2 cellular contexts compared by ENCODE assay signal in the genomic region with DNA sequence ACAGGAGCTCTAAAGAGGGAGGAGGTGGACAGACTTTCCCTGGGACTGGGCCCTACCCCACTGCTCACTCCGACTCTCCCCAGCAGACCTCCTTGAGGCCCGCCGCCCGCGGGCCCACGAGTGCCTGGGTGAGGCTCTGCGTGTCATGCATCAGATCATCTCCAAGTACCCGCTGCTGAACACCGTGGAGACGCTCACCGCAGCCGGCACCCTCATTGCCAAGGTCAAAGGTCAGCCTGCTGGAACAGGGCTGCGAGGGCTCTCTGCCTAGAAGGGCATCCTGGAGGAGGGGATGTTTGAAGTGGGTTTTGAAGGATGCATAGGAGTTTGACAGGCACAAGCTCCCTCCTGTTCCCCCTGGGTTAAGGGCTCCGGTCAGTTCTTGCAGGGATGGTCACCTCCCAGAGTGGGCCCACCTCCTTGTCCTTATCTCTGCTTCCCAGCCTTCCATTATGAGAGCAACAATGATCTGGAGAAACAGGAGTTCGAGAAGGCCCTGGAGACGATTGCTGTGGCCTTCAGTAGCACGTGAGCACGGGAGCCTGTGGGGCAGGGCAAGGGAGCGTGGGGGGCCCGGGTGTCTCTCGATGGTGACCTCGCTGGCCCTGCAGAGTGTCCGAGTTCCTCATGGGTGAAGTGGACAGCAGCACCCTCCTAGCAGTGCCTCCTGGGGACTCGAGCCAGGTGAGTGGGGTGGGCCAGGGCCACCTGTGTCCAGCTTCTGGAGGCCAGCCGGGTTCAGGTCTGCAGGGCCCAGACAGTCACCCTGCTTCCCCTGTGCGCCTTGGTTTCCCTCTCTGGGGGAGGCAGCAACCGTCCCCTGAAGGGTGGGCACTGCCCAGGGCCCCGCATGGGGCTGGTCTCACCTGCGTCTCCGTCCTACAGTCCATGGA.
TF ChIP-seq lines count a peak whose summit lies in the region.

No MANE protein-coding gene starts in this region.

TF ChIP-seq in SK-N-SH treated with all-trans-retinoic acid at 6 μM for 48 hours, 23 proteins besides CTCF, POLR2A, EP300 and RAD21:
- TF ChIP-seq ZFP3 (CRISPR knock-in tag; IDR thresholded peaks at IDR 0.05) = peak; percentile 99
- TF ChIP-seq ESRRG (CRISPR knock-in tag; IDR thresholded peaks at IDR 0.05) = no peak

TF ChIP-seq in K562, 482 proteins besides CTCF, POLR2A, EP300 and RAD21 (continues in another document):
- TF ChIP-seq, protein P1, sequence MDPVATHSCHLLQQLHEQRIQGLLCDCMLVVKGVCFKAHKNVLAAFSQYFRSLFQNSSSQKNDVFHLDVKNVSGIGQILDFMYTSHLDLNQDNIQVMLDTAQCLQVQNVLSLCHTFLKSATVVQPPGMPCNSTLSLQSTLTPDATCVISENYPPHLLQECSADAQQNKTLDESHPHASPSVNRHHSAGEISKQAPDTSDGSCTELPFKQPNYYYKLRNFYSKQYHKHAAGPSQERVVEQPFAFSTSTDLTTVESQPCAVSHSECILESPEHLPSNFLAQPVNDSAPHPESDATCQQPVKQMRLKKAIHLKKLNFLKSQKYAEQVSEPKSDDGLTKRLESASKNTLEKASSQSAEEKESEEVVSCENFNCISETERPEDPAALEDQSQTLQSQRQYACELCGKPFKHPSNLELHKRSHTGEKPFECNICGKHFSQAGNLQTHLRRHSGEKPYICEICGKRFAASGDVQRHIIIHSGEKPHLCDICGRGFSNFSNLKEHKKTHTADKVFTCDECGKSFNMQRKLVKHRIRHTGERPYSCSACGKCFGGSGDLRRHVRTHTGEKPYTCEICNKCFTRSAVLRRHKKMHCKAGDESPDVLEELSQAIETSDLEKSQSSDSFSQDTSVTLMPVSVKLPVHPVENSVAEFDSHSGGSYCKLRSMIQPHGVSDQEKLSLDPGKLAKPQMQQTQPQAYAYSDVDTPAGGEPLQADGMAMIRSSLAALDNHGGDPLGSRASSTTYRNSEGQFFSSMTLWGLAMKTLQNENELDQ (CRISPR knock-in tag; IDR thresholded peaks at IDR 0.05; ENCODE audit: borderline replicate concordance) = no peak
- TF ChIP-seq KLF1 (tag; IDR thresholded peaks at IDR 0.05) = no peak
- TF ChIP-seq SRSF9 (IDR thresholded peaks at IDR 0.05; ENCODE audit: borderline replicate concordance, low read depth, low read length) = no peak
- no peak for TF ChIP-seq MCM5 (IDR thresholded peaks at IDR 0.05; ENCODE audit: low read depth)
- TF ChIP-seq KDM5B (IDR thresholded peaks at IDR 0.05; ENCODE audit: insufficient replicate concordance, low read depth, low read length) = no peak
- no peak for TF ChIP-seq RB1 (IDR thresholded peaks at IDR 0.05; ENCODE audit: low read depth)
- no peak for TF ChIP-seq ZNF174 (CRISPR knock-in tag; IDR thresholded peaks at IDR 0.05)
- no peak for TF ChIP-seq ZNF165 (CRISPR knock-in tag; IDR thresholded peaks at IDR 0.05; ENCODE audit: borderline replicate concordance)
- TF ChIP-seq, protein P2, sequence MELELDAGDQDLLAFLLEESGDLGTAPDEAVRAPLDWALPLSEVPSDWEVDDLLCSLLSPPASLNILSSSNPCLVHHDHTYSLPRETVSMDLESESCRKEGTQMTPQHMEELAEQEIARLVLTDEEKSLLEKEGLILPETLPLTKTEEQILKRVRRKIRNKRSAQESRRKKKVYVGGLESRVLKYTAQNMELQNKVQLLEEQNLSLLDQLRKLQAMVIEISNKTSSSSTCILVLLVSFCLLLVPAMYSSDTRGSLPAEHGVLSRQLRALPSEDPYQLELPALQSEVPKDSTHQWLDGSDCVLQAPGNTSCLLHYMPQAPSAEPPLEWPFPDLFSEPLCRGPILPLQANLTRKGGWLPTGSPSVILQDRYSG (tag; conservative IDR thresholded peaks at IDR 0.05; ENCODE audit: low read depth) = no peak
- TF ChIP-seq OTX1 (CRISPR knock-in tag; IDR thresholded peaks at IDR 0.05) = no peak
- TF ChIP-seq ZFX (CRISPR knock-in tag; IDR thresholded peaks at IDR 0.05) = peak; percentile 85
- TF ChIP-seq, protein P3, sequence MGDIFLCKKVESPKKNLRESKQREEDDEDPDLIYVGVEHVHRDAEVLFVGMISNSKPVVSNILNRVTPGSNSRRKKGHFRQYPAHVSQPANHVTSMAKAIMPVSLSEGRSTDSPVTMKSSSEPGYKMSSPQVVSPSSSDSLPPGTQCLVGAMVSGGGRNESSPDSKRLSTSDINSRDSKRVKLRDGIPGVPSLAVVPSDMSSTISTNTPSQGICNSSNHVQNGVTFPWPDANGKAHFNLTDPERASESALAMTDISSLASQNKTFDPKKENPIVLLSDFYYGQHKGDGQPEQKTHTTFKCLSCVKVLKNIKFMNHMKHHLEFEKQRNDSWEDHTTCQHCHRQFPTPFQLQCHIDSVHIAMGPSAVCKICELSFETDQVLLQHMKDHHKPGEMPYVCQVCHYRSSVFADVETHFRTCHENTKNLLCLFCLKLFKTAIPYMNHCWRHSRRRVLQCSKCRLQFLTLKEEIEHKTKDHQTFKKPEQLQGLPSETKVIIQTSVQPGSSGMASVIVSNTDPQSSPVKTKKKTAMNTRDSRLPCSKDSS (IDR thresholded peaks at IDR 0.05; ENCODE audit: low read depth, partially characterized antibody) = no peak
- TF ChIP-seq, protein P4, sequence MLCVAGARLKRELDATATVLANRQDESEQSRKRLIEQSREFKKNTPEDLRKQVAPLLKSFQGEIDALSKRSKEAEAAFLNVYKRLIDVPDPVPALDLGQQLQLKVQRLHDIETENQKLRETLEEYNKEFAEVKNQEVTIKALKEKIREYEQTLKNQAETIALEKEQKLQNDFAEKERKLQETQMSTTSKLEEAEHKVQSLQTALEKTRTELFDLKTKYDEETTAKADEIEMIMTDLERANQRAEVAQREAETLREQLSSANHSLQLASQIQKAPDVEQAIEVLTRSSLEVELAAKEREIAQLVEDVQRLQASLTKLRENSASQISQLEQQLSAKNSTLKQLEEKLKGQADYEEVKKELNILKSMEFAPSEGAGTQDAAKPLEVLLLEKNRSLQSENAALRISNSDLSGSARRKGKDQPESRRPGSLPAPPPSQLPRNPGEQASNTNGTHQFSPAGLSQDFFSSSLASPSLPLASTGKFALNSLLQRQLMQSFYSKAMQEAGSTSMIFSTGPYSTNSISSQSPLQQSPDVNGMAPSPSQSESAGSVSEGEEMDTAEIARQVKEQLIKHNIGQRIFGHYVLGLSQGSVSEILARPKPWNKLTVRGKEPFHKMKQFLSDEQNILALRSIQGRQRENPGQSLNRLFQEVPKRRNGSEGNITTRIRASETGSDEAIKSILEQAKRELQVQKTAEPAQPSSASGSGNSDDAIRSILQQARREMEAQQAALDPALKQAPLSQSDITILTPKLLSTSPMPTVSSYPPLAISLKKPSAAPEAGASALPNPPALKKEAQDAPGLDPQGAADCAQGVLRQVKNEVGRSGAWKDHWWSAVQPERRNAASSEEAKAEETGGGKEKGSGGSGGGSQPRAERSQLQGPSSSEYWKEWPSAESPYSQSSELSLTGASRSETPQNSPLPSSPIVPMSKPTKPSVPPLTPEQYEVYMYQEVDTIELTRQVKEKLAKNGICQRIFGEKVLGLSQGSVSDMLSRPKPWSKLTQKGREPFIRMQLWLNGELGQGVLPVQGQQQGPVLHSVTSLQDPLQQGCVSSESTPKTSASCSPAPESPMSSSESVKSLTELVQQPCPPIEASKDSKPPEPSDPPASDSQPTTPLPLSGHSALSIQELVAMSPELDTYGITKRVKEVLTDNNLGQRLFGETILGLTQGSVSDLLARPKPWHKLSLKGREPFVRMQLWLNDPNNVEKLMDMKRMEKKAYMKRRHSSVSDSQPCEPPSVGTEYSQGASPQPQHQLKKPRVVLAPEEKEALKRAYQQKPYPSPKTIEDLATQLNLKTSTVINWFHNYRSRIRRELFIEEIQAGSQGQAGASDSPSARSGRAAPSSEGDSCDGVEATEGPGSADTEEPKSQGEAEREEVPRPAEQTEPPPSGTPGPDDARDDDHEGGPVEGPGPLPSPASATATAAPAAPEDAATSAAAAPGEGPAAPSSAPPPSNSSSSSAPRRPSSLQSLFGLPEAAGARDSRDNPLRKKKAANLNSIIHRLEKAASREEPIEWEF (CRISPR knock-in tag; IDR thresholded peaks at IDR 0.05) = no peak
- TF ChIP-seq ZBTB8A (IDR thresholded peaks at IDR 0.05; ENCODE audit: partially characterized antibody) = no peak
- TF ChIP-seq THRAP3 (IDR thresholded peaks at IDR 0.05; ENCODE audit: borderline replicate concordance) = no peak
- no peak for TF ChIP-seq POU5F1 (IDR thresholded peaks at IDR 0.05; ENCODE audit: borderline replicate concordance, low read depth, low read length, partially characterized antibody)
- no peak for TF ChIP-seq ZSCAN32 (CRISPR knock-in tag; IDR thresholded peaks at IDR 0.05)
- TF ChIP-seq CCNT2 (IDR thresholded peaks at IDR 0.05; ENCODE audit: borderline replicate concordance, extremely low read depth, insufficient read length, low read depth, low read length) = peak; percentile 45
- TF ChIP-seq, protein P5, sequence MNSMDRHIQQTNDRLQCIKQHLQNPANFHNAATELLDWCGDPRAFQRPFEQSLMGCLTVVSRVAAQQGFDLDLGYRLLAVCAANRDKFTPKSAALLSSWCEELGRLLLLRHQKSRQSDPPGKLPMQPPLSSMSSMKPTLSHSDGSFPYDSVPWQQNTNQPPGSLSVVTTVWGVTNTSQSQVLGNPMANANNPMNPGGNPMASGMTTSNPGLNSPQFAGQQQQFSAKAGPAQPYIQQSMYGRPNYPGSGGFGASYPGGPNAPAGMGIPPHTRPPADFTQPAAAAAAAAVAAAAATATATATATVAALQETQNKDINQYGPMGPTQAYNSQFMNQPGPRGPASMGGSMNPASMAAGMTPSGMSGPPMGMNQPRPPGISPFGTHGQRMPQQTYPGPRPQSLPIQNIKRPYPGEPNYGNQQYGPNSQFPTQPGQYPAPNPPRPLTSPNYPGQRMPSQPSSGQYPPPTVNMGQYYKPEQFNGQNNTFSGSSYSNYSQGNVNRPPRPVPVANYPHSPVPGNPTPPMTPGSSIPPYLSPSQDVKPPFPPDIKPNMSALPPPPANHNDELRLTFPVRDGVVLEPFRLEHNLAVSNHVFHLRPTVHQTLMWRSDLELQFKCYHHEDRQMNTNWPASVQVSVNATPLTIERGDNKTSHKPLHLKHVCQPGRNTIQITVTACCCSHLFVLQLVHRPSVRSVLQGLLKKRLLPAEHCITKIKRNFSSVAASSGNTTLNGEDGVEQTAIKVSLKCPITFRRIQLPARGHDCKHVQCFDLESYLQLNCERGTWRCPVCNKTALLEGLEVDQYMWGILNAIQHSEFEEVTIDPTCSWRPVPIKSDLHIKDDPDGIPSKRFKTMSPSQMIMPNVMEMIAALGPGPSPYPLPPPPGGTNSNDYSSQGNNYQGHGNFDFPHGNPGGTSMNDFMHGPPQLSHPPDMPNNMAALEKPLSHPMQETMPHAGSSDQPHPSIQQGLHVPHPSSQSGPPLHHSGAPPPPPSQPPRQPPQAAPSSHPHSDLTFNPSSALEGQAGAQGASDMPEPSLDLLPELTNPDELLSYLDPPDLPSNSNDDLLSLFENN (IDR thresholded peaks at IDR 0.05; ENCODE audit: low read depth in 2 of 2, low read length in 2 of 2) = no peak; a peak in 1 of 4 replicates
- peak; percentile 36 for TF ChIP-seq HMGN3 (IDR thresholded peaks at IDR 0.05; ENCODE audit: borderline replicate concordance, extremely low read depth, insufficient read length, low read depth, low read length)
- no peak for TF ChIP-seq MXI1 (IDR thresholded peaks at IDR 0.05; ENCODE audit: low read depth, low read length)
- TF ChIP-seq, protein P6, sequence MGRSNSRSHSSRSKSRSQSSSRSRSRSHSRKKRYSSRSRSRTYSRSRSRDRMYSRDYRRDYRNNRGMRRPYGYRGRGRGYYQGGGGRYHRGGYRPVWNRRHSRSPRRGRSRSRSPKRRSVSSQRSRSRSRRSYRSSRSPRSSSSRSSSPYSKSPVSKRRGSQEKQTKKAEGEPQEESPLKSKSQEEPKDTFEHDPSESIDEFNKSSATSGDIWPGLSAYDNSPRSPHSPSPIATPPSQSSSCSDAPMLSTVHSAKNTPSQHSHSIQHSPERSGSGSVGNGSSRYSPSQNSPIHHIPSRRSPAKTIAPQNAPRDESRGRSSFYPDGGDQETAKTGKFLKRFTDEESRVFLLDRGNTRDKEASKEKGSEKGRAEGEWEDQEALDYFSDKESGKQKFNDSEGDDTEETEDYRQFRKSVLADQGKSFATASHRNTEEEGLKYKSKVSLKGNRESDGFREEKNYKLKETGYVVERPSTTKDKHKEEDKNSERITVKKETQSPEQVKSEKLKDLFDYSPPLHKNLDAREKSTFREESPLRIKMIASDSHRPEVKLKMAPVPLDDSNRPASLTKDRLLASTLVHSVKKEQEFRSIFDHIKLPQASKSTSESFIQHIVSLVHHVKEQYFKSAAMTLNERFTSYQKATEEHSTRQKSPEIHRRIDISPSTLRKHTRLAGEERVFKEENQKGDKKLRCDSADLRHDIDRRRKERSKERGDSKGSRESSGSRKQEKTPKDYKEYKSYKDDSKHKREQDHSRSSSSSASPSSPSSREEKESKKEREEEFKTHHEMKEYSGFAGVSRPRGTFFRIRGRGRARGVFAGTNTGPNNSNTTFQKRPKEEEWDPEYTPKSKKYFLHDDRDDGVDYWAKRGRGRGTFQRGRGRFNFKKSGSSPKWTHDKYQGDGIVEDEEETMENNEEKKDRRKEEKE (IDR thresholded peaks at IDR 0.05; ENCODE audit: borderline replicate concordance in 1 of 2, control insufficient read depth in 1 of 2, low read depth in 2 of 2, low read length in 1 of 2) = no peak
- TF ChIP-seq, protein P7, sequence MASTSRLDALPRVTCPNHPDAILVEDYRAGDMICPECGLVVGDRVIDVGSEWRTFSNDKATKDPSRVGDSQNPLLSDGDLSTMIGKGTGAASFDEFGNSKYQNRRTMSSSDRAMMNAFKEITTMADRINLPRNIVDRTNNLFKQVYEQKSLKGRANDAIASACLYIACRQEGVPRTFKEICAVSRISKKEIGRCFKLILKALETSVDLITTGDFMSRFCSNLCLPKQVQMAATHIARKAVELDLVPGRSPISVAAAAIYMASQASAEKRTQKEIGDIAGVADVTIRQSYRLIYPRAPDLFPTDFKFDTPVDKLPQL (IDR thresholded peaks at IDR 0.05; ENCODE audit: extremely low read depth, insufficient read length) = no peak
- TF ChIP-seq ZNF224 (CRISPR knock-in tag; IDR thresholded peaks at IDR 0.05) = no peak
- TF ChIP-seq FOSL1 (tag; conservative IDR thresholded peaks at IDR 0.05) = no peak
- TF ChIP-seq, protein P8, sequence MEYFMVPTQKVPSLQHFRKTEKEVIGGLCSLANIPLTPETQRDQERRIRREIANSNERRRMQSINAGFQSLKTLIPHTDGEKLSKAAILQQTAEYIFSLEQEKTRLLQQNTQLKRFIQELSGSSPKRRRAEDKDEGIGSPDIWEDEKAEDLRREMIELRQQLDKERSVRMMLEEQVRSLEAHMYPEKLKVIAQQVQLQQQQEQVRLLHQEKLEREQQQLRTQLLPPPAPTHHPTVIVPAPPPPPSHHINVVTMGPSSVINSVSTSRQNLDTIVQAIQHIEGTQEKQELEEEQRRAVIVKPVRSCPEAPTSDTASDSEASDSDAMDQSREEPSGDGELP (CRISPR knock-in tag; IDR thresholded peaks at IDR 0.05; ENCODE audit: borderline replicate concordance) = peak; percentile 41; the same call in 1 of the 2 replicates
- TF ChIP-seq POLR3G (IDR thresholded peaks at IDR 0.05; ENCODE audit: extremely low read depth, insufficient read length, insufficient replicate concordance) = no peak
- TF ChIP-seq DIDO1 (tag; IDR thresholded peaks at IDR 0.05; ENCODE audit: low read depth) = no peak
- no peak for TF ChIP-seq KLF16 (IDR thresholded peaks at IDR 0.05)
- no peak for TF ChIP-seq MECOM (CRISPR knock-in tag; IDR thresholded peaks at IDR 0.05)
- TF ChIP-seq MCM7 (IDR thresholded peaks at IDR 0.05) = no peak
